2 cellular contexts compared by ENCODE assay signal in the genomic region with DNA sequence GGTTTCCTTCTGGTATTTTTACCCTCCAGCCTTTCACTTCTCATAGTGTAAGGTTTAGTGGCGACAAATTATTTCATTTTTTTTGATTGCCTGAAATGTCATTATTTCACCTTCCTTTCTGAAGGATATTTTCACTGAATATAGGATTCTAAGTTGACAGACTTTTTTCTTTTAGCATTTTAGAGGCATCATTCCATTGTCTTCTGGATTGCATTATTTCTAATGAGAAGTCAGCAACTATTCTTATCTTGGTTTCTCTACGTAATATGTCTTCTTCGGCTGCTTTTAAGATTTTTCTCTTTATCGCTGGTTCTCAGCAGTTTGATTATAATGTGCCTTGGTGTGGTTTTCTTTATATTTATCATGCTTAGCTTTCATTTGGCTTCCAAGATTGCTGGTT.
A peak's percentile ranks its signal among the peaks of the same experiment; 100 is the strongest.
TF ChIP-seq lines count a peak whose summit lies in the region.

No MANE protein-coding gene starts in this region.

TF ChIP-seq in HepG2, 621 proteins besides CTCF, POLR2A, EP300 and RAD21:
- no peak for TF ChIP-seq ZNF761 (CRISPR knock-in tag; conservative IDR thresholded peaks at IDR 0.05)
- no peak for TF ChIP-seq MIER2 (CRISPR knock-in tag; IDR thresholded peaks at IDR 0.05)
- TF ChIP-seq ZNF317 (CRISPR knock-in tag; IDR thresholded peaks at IDR 0.05): peak; percentile 96
- TF ChIP-seq GTF3A (CRISPR knock-in tag; conservative IDR thresholded peaks at IDR 0.05): no peak
- TF ChIP-seq ZBTB7A (CRISPR knock-in tag; IDR thresholded peaks at IDR 0.05): no peak
- TF ChIP-seq, protein P1, sequence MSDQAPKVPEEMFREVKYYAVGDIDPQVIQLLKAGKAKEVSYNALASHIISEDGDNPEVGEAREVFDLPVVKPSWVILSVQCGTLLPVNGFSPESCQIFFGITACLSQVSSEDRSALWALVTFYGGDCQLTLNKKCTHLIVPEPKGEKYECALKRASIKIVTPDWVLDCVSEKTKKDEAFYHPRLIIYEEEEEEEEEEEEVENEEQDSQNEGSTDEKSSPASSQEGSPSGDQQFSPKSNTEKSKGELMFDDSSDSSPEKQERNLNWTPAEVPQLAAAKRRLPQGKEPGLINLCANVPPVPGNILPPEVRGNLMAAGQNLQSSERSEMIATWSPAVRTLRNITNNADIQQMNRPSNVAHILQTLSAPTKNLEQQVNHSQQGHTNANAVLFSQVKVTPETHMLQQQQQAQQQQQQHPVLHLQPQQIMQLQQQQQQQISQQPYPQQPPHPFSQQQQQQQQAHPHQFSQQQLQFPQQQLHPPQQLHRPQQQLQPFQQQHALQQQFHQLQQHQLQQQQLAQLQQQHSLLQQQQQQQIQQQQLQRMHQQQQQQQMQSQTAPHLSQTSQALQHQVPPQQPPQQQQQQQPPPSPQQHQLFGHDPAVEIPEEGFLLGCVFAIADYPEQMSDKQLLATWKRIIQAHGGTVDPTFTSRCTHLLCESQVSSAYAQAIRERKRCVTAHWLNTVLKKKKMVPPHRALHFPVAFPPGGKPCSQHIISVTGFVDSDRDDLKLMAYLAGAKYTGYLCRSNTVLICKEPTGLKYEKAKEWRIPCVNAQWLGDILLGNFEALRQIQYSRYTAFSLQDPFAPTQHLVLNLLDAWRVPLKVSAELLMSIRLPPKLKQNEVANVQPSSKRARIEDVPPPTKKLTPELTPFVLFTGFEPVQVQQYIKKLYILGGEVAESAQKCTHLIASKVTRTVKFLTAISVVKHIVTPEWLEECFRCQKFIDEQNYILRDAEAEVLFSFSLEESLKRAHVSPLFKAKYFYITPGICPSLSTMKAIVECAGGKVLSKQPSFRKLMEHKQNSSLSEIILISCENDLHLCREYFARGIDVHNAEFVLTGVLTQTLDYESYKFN (CRISPR knock-in tag; conservative IDR thresholded peaks at IDR 0.05): no peak
- TF ChIP-seq NFIC (IDR thresholded peaks at IDR 0.05; ENCODE audit: low read length): no peak

TF ChIP-seq in GM12878, 131 proteins besides CTCF, POLR2A, EP300 and RAD21:
- TF ChIP-seq MTA3 (IDR thresholded peaks at IDR 0.05; ENCODE audit: borderline replicate concordance, low read length): no peak
- TF ChIP-seq KLF5 (IDR thresholded peaks at IDR 0.05; ENCODE audit: partially characterized antibody): peak; percentile 66
- TF ChIP-seq, protein P2, sequence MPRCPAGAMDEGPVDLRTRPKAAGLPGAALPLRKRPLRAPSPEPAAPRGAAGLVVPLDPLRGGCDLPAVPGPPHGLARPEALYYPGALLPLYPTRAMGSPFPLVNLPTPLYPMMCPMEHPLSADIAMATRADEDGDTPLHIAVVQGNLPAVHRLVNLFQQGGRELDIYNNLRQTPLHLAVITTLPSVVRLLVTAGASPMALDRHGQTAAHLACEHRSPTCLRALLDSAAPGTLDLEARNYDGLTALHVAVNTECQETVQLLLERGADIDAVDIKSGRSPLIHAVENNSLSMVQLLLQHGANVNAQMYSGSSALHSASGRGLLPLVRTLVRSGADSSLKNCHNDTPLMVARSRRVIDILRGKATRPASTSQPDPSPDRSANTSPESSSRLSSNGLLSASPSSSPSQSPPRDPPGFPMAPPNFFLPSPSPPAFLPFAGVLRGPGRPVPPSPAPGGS (IDR thresholded peaks at IDR 0.05; ENCODE audit: borderline replicate concordance, insufficient read depth, low read depth, low read length, poor library complexity, severe bottlenecking): no peak
- no peak for TF ChIP-seq ZNF217 (IDR thresholded peaks at IDR 0.05)
- TF ChIP-seq, protein P3, sequence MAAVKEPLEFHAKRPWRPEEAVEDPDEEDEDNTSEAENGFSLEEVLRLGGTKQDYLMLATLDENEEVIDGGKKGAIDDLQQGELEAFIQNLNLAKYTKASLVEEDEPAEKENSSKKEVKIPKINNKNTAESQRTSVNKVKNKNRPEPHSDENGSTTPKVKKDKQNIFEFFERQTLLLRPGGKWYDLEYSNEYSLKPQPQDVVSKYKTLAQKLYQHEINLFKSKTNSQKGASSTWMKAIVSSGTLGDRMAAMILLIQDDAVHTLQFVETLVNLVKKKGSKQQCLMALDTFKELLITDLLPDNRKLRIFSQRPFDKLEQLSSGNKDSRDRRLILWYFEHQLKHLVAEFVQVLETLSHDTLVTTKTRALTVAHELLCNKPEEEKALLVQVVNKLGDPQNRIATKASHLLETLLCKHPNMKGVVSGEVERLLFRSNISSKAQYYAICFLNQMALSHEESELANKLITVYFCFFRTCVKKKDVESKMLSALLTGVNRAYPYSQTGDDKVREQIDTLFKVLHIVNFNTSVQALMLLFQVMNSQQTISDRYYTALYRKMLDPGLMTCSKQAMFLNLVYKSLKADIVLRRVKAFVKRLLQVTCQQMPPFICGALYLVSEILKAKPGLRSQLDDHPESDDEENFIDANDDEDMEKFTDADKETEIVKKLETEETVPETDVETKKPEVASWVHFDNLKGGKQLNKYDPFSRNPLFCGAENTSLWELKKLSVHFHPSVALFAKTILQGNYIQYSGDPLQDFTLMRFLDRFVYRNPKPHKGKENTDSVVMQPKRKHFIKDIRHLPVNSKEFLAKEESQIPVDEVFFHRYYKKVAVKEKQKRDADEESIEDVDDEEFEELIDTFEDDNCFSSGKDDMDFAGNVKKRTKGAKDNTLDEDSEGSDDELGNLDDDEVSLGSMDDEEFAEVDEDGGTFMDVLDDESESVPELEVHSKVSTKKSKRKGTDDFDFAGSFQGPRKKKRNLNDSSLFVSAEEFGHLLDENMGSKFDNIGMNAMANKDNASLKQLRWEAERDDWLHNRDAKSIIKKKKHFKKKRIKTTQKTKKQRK (IDR thresholded peaks at IDR 0.05; ENCODE audit: low read depth, low read length): no peak
- TF ChIP-seq, protein P4, sequence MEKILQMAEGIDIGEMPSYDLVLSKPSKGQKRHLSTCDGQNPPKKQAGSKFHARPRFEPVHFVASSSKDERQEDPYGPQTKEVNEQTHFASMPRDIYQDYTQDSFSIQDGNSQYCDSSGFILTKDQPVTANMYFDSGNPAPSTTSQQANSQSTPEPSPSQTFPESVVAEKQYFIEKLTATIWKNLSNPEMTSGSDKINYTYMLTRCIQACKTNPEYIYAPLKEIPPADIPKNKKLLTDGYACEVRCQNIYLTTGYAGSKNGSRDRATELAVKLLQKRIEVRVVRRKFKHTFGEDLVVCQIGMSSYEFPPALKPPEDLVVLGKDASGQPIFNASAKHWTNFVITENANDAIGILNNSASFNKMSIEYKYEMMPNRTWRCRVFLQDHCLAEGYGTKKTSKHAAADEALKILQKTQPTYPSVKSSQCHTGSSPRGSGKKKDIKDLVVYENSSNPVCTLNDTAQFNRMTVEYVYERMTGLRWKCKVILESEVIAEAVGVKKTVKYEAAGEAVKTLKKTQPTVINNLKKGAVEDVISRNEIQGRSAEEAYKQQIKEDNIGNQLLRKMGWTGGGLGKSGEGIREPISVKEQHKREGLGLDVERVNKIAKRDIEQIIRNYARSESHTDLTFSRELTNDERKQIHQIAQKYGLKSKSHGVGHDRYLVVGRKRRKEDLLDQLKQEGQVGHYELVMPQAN (conservative IDR thresholded peaks at IDR 0.05): no peak
- TF ChIP-seq, protein P5, sequence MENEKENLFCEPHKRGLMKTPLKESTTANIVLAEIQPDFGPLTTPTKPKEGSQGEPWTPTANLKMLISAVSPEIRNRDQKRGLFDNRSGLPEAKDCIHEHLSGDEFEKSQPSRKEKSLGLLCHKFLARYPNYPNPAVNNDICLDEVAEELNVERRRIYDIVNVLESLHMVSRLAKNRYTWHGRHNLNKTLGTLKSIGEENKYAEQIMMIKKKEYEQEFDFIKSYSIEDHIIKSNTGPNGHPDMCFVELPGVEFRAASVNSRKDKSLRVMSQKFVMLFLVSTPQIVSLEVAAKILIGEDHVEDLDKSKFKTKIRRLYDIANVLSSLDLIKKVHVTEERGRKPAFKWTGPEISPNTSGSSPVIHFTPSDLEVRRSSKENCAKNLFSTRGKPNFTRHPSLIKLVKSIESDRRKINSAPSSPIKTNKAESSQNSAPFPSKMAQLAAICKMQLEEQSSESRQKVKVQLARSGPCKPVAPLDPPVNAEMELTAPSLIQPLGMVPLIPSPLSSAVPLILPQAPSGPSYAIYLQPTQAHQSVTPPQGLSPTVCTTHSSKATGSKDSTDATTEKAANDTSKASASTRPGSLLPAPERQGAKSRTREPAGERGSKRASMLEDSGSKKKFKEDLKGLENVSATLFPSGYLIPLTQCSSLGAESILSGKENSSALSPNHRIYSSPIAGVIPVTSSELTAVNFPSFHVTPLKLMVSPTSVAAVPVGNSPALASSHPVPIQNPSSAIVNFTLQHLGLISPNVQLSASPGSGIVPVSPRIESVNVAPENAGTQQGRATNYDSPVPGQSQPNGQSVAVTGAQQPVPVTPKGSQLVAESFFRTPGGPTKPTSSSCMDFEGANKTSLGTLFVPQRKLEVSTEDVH (IDR thresholded peaks at IDR 0.05; ENCODE audit: low read depth, partially characterized antibody): no peak
- no peak for TF ChIP-seq SREBF2 (IDR thresholded peaks at IDR 0.05; ENCODE audit: low read length)
- peak; percentile 97 for TF ChIP-seq CBX5 (IDR thresholded peaks at IDR 0.05; ENCODE audit: low read depth)
- TF ChIP-seq, protein P6, sequence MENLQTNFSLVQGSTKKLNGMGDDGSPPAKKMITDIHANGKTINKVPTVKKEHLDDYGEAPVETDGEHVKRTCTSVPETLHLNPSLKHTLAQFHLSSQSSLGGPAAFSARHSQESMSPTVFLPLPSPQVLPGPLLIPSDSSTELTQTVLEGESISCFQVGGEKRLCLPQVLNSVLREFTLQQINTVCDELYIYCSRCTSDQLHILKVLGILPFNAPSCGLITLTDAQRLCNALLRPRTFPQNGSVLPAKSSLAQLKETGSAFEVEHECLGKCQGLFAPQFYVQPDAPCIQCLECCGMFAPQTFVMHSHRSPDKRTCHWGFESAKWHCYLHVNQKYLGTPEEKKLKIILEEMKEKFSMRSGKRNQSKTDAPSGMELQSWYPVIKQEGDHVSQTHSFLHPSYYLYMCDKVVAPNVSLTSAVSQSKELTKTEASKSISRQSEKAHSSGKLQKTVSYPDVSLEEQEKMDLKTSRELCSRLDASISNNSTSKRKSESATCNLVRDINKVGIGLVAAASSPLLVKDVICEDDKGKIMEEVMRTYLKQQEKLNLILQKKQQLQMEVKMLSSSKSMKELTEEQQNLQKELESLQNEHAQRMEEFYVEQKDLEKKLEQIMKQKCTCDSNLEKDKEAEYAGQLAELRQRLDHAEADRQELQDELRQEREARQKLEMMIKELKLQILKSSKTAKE (IDR thresholded peaks at IDR 0.05; ENCODE audit: low read depth, poor library complexity, severe bottlenecking): peak; percentile 48
- TF ChIP-seq, protein P7, sequence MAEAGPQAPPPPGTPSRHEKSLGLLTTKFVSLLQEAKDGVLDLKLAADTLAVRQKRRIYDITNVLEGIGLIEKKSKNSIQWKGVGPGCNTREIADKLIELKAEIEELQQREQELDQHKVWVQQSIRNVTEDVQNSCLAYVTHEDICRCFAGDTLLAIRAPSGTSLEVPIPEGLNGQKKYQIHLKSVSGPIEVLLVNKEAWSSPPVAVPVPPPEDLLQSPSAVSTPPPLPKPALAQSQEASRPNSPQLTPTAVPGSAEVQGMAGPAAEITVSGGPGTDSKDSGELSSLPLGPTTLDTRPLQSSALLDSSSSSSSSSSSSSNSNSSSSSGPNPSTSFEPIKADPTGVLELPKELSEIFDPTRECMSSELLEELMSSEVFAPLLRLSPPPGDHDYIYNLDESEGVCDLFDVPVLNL (IDR thresholded peaks at IDR 0.05; ENCODE audit: low read depth, low read length): no peak
- TF ChIP-seq KAT2A (conservative IDR thresholded peaks at IDR 0.05; ENCODE audit: control insufficient read depth, low read depth, low read length): no peak
- no peak for TF ChIP-seq SREBF1 (IDR thresholded peaks at IDR 0.05; ENCODE audit: low read length)
- no peak for TF ChIP-seq SPI1 (IDR thresholded peaks at IDR 0.05; ENCODE audit: borderline replicate concordance, insufficient read depth, low read depth, low read length)
- TF ChIP-seq GATAD2B (conservative IDR thresholded peaks at IDR 0.05; ENCODE audit: low read depth): no peak
- TF ChIP-seq GABPA (IDR thresholded peaks at IDR 0.05; ENCODE audit: low read depth): no peak
- no peak for TF ChIP-seq MXI1 (IDR thresholded peaks at IDR 0.05; ENCODE audit: low read depth, low read length)
- TF ChIP-seq RAD51 (IDR thresholded peaks at IDR 0.05): no peak
- TF ChIP-seq, protein P8, sequence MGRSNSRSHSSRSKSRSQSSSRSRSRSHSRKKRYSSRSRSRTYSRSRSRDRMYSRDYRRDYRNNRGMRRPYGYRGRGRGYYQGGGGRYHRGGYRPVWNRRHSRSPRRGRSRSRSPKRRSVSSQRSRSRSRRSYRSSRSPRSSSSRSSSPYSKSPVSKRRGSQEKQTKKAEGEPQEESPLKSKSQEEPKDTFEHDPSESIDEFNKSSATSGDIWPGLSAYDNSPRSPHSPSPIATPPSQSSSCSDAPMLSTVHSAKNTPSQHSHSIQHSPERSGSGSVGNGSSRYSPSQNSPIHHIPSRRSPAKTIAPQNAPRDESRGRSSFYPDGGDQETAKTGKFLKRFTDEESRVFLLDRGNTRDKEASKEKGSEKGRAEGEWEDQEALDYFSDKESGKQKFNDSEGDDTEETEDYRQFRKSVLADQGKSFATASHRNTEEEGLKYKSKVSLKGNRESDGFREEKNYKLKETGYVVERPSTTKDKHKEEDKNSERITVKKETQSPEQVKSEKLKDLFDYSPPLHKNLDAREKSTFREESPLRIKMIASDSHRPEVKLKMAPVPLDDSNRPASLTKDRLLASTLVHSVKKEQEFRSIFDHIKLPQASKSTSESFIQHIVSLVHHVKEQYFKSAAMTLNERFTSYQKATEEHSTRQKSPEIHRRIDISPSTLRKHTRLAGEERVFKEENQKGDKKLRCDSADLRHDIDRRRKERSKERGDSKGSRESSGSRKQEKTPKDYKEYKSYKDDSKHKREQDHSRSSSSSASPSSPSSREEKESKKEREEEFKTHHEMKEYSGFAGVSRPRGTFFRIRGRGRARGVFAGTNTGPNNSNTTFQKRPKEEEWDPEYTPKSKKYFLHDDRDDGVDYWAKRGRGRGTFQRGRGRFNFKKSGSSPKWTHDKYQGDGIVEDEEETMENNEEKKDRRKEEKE (IDR thresholded peaks at IDR 0.05): no peak
- no peak for TF ChIP-seq MYC (IDR thresholded peaks at IDR 0.05; ENCODE audit: insufficient read depth, insufficient read length, insufficient replicate concordance, low read length, severe bottlenecking)
